In the genomic region with DNA sequence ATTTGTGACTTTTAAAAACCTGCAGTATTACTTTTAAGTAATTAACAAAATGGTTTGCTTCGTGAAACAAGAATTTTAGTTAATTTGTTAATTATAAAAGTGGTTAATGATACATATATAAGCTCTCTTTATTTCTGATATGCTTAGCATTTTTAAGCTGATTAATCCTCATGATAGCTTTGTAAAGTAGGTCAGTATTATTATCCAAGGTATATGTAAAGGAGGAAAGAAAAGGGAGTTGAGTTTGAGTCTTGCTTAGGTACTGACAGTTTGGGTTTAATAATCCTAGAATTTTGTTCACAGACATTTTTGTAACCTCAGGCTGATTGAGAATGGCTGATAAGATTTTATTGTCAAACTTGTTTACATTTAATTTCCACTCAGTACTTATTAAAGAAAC, we compare ENCODE assay signal across 13 cellular contexts. TPM values are rescaled to one million over a fixed set of nuclear protein-coding genes. Genes with fewer than 3 reads are reported as not detected.
A peak's percentile ranks its signal among the peaks of the same experiment; 100 is the strongest.
DNase-seq lines count a peak whose midpoint lies in the region; ATAC-seq, FAIRE-seq and TF ChIP-seq lines count a peak whose summit lies in the region.
"Had no signal": no experiment of that assay in that cellular context is flagged by ENCODE, and none has a peak within 500 bp of the region (broad histone marks: within the 10 kb centered on the region; RNA-seq: fewer than 3 reads in every experiment).

No MANE protein-coding gene starts in this region.

- peaks cover 52% of the 10 kb centered on the region for H3K4me1 Mint-ChIP-seq in activated CD4-positive, alpha-beta T cell treated with anti-CD3 and anti-CD28 coated beads, Interleukin-2, amount 10 ng/mL, durations not matched to agents 7 days and 5 days

- intact Hi-C loops in psoas muscle (cut with DNase I), result no loop called here

- peak overlapping the region; percentile 80 for H3K27ac ChIP-seq in psoas muscle
- H3K27ac ChIP-seq: right lobe of liver had no signal

- H3K36me3 Mint-ChIP-seq in activated CD4-positive, alpha-beta T cell treated with anti-CD3 and anti-CD28 coated beads, Interleukin-2, amount 10 ng/mL, durations not matched to agents 7 days and 5 days (ENCODE audit: low read depth), result peaks cover 52% of the 10 kb centered on the region

- no peak for DNase-seq in activated CD4-positive, alpha-beta T cell treated with anti-CD3 and anti-CD28 coated beads, Interleukin-2, amount 10 ng/mL, durations not matched to agents 7 days and 5 days
- DNase-seq in activated CD4-positive, alpha-beta T cell treated with anti-CD3 and anti-CD28 coated beads, Interleukin-2, amount 50 U/mL, for 1 hour, result no peak
- DNase-seq in D721Med (ENCODE audit: insufficient read length, low spot score) (no peak), psoas muscle (no peak), NOMO-1 treated with dmso at 0.1 percent for 144 hours (lab: John Stamatoyannopoulos, UW; ENCODE audit: unreplicated experiment) (no peak)
- DNase-seq: IMR-90, NCI-H1048, right lobe of liver, thyroid gland had no signal

- peak overlapping the region; percentile 62 for H3K4me3 Mint-ChIP-seq in activated CD4-positive, alpha-beta T cell treated with anti-CD3 and anti-CD28 coated beads, Interleukin-2, amount 10 ng/mL, durations not matched to agents 7 days and 5 days

- H3K27ac Mint-ChIP-seq in activated CD4-positive, alpha-beta T cell treated with anti-CD3 and anti-CD28 coated beads, Interleukin-2, amount 10 ng/mL, durations not matched to agents 7 days and 5 days, result peak overlapping the region; percentile 92

- H3K9me3 Mint-ChIP-seq in activated CD4-positive, alpha-beta T cell treated with anti-CD3 and anti-CD28 coated beads, Interleukin-2, amount 10 ng/mL, durations not matched to agents 7 days and 5 days, result no peaks in the 10 kb centered on the region

- no peaks in the 10 kb centered on the region for H3K9me3 ChIP-seq in endocrine pancreas (ENCODE audit: control insufficient read depth, low read length)
- H3K9me3 ChIP-seq in psoas muscle, result no peaks in the 10 kb centered on the region
- H3K9me3 ChIP-seq: right lobe of liver, thyroid gland had no signal

- no peaks in the 10 kb centered on the region for H3K27me3 Mint-ChIP-seq in activated CD4-positive, alpha-beta T cell treated with anti-CD3 and anti-CD28 coated beads, Interleukin-2, amount 10 ng/mL, durations not matched to agents 7 days and 5 days

- WGBS in psoas muscle, 3 donors, result 93 to 98% (median 93%) methylated on average over 1 of the region's 1 CpG

- CTCF ChIA-PET in activated CD4-positive, alpha-beta T cell treated with anti-CD3 and anti-CD28 coated beads, Interleukin-2, amount 10 ng/mL, durations not matched to agents 7 days and 5 days (lab: Charles Lee), result interaction anchor here (1.9 to 4.1 kb wide), 3 partner anchors 9 to 21 kb away, joined by 6 to 26 read pairs (median 6); a partner anchor contains a TSS

- peak; percentile 78 for FAIRE-seq in D721Med (lab: Jason Lieb, UNC)

- TF ChIP-seq CTCF in D721Med (IDR thresholded peaks at IDR 0.05; ENCODE audit: insufficient read depth, missing control alignments) (no peak), psoas muscle (IDR thresholded peaks at IDR 0.05) (no peak)

- H3K36me3 ChIP-seq in endocrine pancreas (ENCODE audit: control insufficient read depth, insufficient read depth, low read length), result no peaks in the 10 kb centered on the region
- no peaks in the 10 kb centered on the region for H3K36me3 ChIP-seq in psoas muscle (ENCODE audit: insufficient read depth in 1 of 2, low read depth in 1 of 2)
- H3K36me3 ChIP-seq: right lobe of liver, thyroid gland had no signal

- no peak overlapping the region for H3K9ac ChIP-seq in endocrine pancreas (ENCODE audit: control insufficient read depth, insufficient read depth, low read length)

- H3K27me3 ChIP-seq in endocrine pancreas (ENCODE audit: control insufficient read depth, insufficient read depth, low read length), result no peaks in the 10 kb centered on the region
- no peaks in the 10 kb centered on the region for H3K27me3 ChIP-seq in psoas muscle (ENCODE audit: insufficient read depth in 3 of 3, low read length in 2 of 3)
- H3K27me3 ChIP-seq: right lobe of liver, thyroid gland had no signal

- H3K4me1 ChIP-seq in endocrine pancreas (ENCODE audit: control insufficient read depth, insufficient read depth, low read length) (peaks cover 28% of the 10 kb centered on the region), psoas muscle (peaks cover 86% of the 10 kb centered on the region)
- H3K4me1 ChIP-seq: right lobe of liver had no signal

- POLR2A ChIA-PET in activated CD4-positive, alpha-beta T cell treated with anti-CD3 and anti-CD28 coated beads, Interleukin-2, amount 10 ng/mL, durations not matched to agents 7 days and 5 days (lab: Charles Lee), result no interaction called here

- H3K4me3 ChIP-seq in endocrine pancreas (ENCODE audit: control insufficient read depth, insufficient read depth, low read length) (peak overlapping the region; percentile 46), psoas muscle (no peak overlapping the region)
- H3K4me3 ChIP-seq: right lobe of liver, thyroid gland had no signal

- ATAC-seq in psoas muscle (no peak), GM21381 (IDR thresholded peaks at IDR 0.05; ENCODE audit: unreplicated experiment) (no peak), GM18867 (IDR thresholded peaks at IDR 0.05; ENCODE audit: unreplicated experiment) (no peak)
- ATAC-seq: Panc1 had no signal

RNA-seq across cellular contexts. Expression of a gene that starts 21.8 kb away (rescaled TPM):
- total RNA-seq in activated CD4-positive, alpha-beta T cell treated with anti-CD3 and anti-CD28 coated beads, Interleukin-2, amount 10 ng/mL, durations not matched to agents 7 days and 5 days, result 10 to 100 TPM; 28.1 to 33.3 TPM
- total RNA-seq in psoas muscle, result 10 to 100 TPM; 17.7 to 35.8 (median 25.2) TPM
- polyA plus RNA-seq in psoas muscle, result 10 to 100 TPM in 1 of 3 donors, 1 to 10 TPM in 2; 9.5 to 20.4 (median 9.6) TPM
